Comparison of ENCODE assay signal across 27 cellular contexts in the genomic region with DNA sequence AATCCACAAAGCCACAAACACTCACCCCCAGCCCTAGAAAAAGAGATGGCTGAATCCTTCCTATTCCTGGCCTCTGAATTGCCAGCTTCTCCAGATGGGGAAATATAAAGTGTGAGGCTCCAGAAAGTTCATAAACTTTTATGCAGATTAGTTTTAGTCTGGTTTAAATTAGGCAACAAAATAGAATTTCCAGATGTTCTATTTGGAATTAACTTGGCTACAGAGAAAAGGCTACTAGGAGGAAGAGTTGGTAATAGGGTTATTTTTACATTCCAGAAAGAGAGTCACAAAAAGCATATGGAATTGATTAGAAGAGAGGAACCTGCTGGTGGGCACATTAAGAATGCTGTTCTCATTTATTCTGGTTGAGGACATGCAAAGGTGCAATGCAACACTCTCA. TPM values are rescaled to one million over a fixed set of nuclear protein-coding genes. Genes with fewer than 3 reads are reported as not detected.
"Had no signal": no experiment of that assay in that cellular context is flagged by ENCODE, and none has a peak within 500 bp of the region (broad histone marks: within the 10 kb centered on the region; RNA-seq: fewer than 3 reads in every experiment).

No MANE protein-coding gene starts in this region.

- DNase-seq: cortex of kidney; effector memory CD8-positive, alpha-beta T cell; esophagus squamous epithelium; foreskin fibroblast; glutamatergic neuron; immature natural killer cell; left cardiac atrium; left ventricle myocardium inferior; lower lobe of right lung; mesenchymal stem cell; midbrain; nucleus accumbens; ovary; sigmoid colon; stimulated activated CD4-positive, alpha-beta T cell treated with anti-CD3 and anti-CD28 coated beads, Interleukin-2, amount 100 ng/mL, for 24 hours; stimulated activated naive CD4-positive, alpha-beta T cell; stomach; substantia nigra; transverse colon had no signal

- H3K36me3 Mint-ChIP-seq: immature natural killer cell; natural killer cell treated with Interleukin-12 subunit alpha and Interleukin-12 subunit beta and Interleukin-15 and Interleukin-18, amount 100 ng/mL, for 72 hours; neural progenitor cell had no signal

- H3K36me3 ChIP-seq: esophagus squamous epithelium, gastroesophageal sphincter, left ventricle myocardium inferior, lower lobe of right lung, neural progenitor cell, ovary, right atrium auricular region, sigmoid colon, stomach, thoracic aorta, transverse colon had no signal

- H3K4me1 ChIP-seq: esophagus squamous epithelium, gastroesophageal sphincter, left ventricle myocardium inferior, lower lobe of right lung, neural progenitor cell, right atrium auricular region, sigmoid colon, stomach, transverse colon had no signal

- ATAC-seq: effector memory CD8-positive, alpha-beta T cell; gastroesophageal sphincter; left cardiac atrium; lower lobe of right lung; natural killer cell treated with Interleukin-12 subunit alpha and Interleukin-12 subunit beta and Interleukin-15 and Interleukin-18, amount 100 ng/mL, for 72 hours had no signal

- H3K27ac Mint-ChIP-seq: effector memory CD8-positive, alpha-beta T cell; immature natural killer cell; natural killer cell treated with Interleukin-12 subunit alpha and Interleukin-12 subunit beta and Interleukin-15 and Interleukin-18, amount 100 ng/mL, for 72 hours; neural progenitor cell had no signal

- H3K9me3 Mint-ChIP-seq: natural killer cell treated with Interleukin-12 subunit alpha and Interleukin-12 subunit beta and Interleukin-15 and Interleukin-18, amount 100 ng/mL, for 72 hours had no signal

- H3K4me1 Mint-ChIP-seq: immature natural killer cell had no signal

- H3K4me3 ChIP-seq: esophagus squamous epithelium, gastroesophageal sphincter, left ventricle myocardium inferior, lower lobe of right lung, neural progenitor cell, ovary, right atrium auricular region, sigmoid colon, skin epidermis, stomach, thoracic aorta, transverse colon had no signal

- H3K27me3 ChIP-seq: ovary, right atrium auricular region, transverse colon had no signal

- H3K4me3 Mint-ChIP-seq: effector memory CD8-positive, alpha-beta T cell; immature natural killer cell; natural killer cell treated with Interleukin-12 subunit alpha and Interleukin-12 subunit beta and Interleukin-15 and Interleukin-18, amount 100 ng/mL, for 72 hours; neural progenitor cell had no signal

- H3K9me3 ChIP-seq: esophagus squamous epithelium, gastroesophageal sphincter, left ventricle myocardium inferior, lower lobe of right lung, ovary, right atrium auricular region, sigmoid colon, stomach, thoracic aorta, transverse colon had no signal

- H3K27ac ChIP-seq: esophagus squamous epithelium, gastroesophageal sphincter, left ventricle myocardium inferior, lower lobe of right lung, neural progenitor cell, ovary, right atrium auricular region, sigmoid colon, skin epidermis, stomach, thoracic aorta, transverse colon had no signal

- H3K9ac ChIP-seq: neural progenitor cell had no signal

RNA-seq across cellular contexts. Expression of a gene that starts 55.9 kb away (rescaled TPM):
- total RNA-seq: epithelial cell of proximal tubule; esophagus squamous epithelium; left cardiac atrium; left ventricle myocardium inferior; natural killer cell treated with Interleukin-12 subunit alpha and Interleukin-12 subunit beta and Interleukin-15 and Interleukin-18, amount 100 ng/mL, for 72 hours; ovary; right atrium auricular region; sigmoid colon; stomach; thoracic aorta; transverse colon; ureter had no signal
